Comparison of ENCODE assay signal across 27 cellular contexts in genomic region chr10:86265877-86266259, GRCh38.
DNase-seq lines count a peak whose midpoint lies in the region; ATAC-seq and TF ChIP-seq lines count a peak whose summit lies in the region.
"Had no signal": no experiment of that assay in that cellular context is flagged by ENCODE, and none has a peak within 500 bp of the region (broad histone marks: within the 10 kb centered on the region; RNA-seq: fewer than 3 reads in every experiment).

No MANE protein-coding gene starts in this region.

- H3K9me3 ChIP-seq in vagina = no peaks in the 10 kb centered on the region
- H3K9me3 ChIP-seq: ascending aorta, ovary had no signal

- ATAC-seq in activated CD8-positive, alpha-beta memory T cell treated with anti-CD3 and anti-CD28 coated beads, Interleukin-2, amount 10 ng/mL, durations not matched to agents 7 days and 5 days = no peak
- ATAC-seq: gastroesophageal sphincter, left ventricle myocardium superior, Panc1 had no signal

- no peaks in the 10 kb centered on the region for H3K36me3 Mint-ChIP-seq in activated CD8-positive, alpha-beta memory T cell treated with anti-CD3 and anti-CD28 coated beads, Interleukin-2, amount 10 ng/mL, durations not matched to agents 7 days and 5 days
- no peaks in the 10 kb centered on the region for H3K36me3 Mint-ChIP-seq in osteocyte (ENCODE audit: unreplicated experiment)
- H3K36me3 Mint-ChIP-seq: activated naive CD4-positive, alpha-beta T cell treated with anti-CD3 and anti-CD28 coated beads, Interleukin-2, amount 50 U/mL, for 24 hours; immature natural killer cell had no signal

- no peak overlapping the region for H3K4me3 ChIP-seq in dorsolateral prefrontal cortex
- H3K4me3 ChIP-seq in vagina = no peak overlapping the region
- H3K4me3 ChIP-seq: ascending aorta, cardiac muscle cell, gastroesophageal sphincter, ovary, right atrium auricular region had no signal

- peak overlapping the region in 58 of 59 donors; percentile 18 to 99 (median 95) for H3K27ac ChIP-seq in dorsolateral prefrontal cortex
- no peak overlapping the region for H3K27ac ChIP-seq in vagina
- H3K27ac ChIP-seq: ascending aorta, cardiac muscle cell, gastroesophageal sphincter, ovary, right atrium auricular region, WERI-Rb-1 had no signal

- no peaks in the 10 kb centered on the region for H3K9me3 Mint-ChIP-seq in activated CD8-positive, alpha-beta memory T cell treated with anti-CD3 and anti-CD28 coated beads, Interleukin-2, amount 10 ng/mL, durations not matched to agents 7 days and 5 days (ENCODE audit: low read depth)
- H3K9me3 Mint-ChIP-seq in osteocyte (ENCODE audit: unreplicated experiment) = no peaks in the 10 kb centered on the region
- H3K9me3 Mint-ChIP-seq: activated CD4-positive, alpha-beta T cell treated with anti-CD3 and anti-CD28 coated beads, Interleukin-2, amount 10 ng/mL, durations not matched to agents 7 days and 5 days; activated naive CD4-positive, alpha-beta T cell treated with anti-CD3 and anti-CD28 coated beads, Interleukin-2, amount 50 U/mL, for 24 hours had no signal

- no peak overlapping the region for H3K27ac Mint-ChIP-seq in activated CD8-positive, alpha-beta memory T cell treated with anti-CD3 and anti-CD28 coated beads, Interleukin-2, amount 10 ng/mL, durations not matched to agents 7 days and 5 days
- no peak overlapping the region for H3K27ac Mint-ChIP-seq in osteocyte (ENCODE audit: unreplicated experiment)
- H3K27ac Mint-ChIP-seq: activated CD4-positive, alpha-beta T cell treated with anti-CD3 and anti-CD28 coated beads, Interleukin-2, amount 10 ng/mL, durations not matched to agents 7 days and 5 days; activated naive CD4-positive, alpha-beta T cell treated with anti-CD3 and anti-CD28 coated beads, Interleukin-2, amount 50 U/mL, for 24 hours; immature natural killer cell; naive B cell had no signal

- H3K4me3 Mint-ChIP-seq in activated CD8-positive, alpha-beta memory T cell treated with anti-CD3 and anti-CD28 coated beads, Interleukin-2, amount 10 ng/mL, durations not matched to agents 7 days and 5 days = no peak overlapping the region
- H3K4me3 Mint-ChIP-seq in osteocyte (ENCODE audit: unreplicated experiment) = no peak overlapping the region
- H3K4me3 Mint-ChIP-seq: activated CD4-positive, alpha-beta T cell treated with anti-CD3 and anti-CD28 coated beads, Interleukin-2, amount 10 ng/mL, durations not matched to agents 7 days and 5 days; activated naive CD4-positive, alpha-beta T cell treated with anti-CD3 and anti-CD28 coated beads, Interleukin-2, amount 50 U/mL, for 24 hours; immature natural killer cell had no signal

- CTCF ChIA-PET in activated CD8-positive, alpha-beta memory T cell treated with anti-CD3 and anti-CD28 coated beads, Interleukin-2, amount 10 ng/mL, durations not matched to agents 7 days and 5 days (lab: Charles Lee) = no interaction called here

- DNase-seq in activated CD8-positive, alpha-beta memory T cell treated with anti-CD3 and anti-CD28 coated beads, Interleukin-2, amount 10 ng/mL, durations not matched to agents 7 days and 5 days = peak; percentile 21
- no peak for DNase-seq in activated CD8-positive, alpha-beta memory T cell treated with anti-CD3 and anti-CD28 coated beads, Interleukin-2, amount 50 U/mL, for 48 hours
- peak in 5 of 10 donors; percentile 2 to 25 (median 8) for DNase-seq in dorsolateral prefrontal cortex
- DNase-seq in osteocyte (ENCODE audit: extremely low spot score, unreplicated experiment) = peak; percentile 71
- DNase-seq in vagina (ENCODE audit: extremely low spot score in 2 of 2) = peak; percentile 44 to 74
- DNase-seq in DMS 273 treated with DMSO at 0.1 percent for 48 hours (lab: John Stamatoyannopoulos, UW) = no peak
- DNase-seq in KG1 (lab: John Stamatoyannopoulos, UW) = no peak
- no peak for DNase-seq in NCI-H1092 treated with DMSO at 0.1 percent for 48 hours (lab: John Stamatoyannopoulos, UW)
- DNase-seq: activated CD4-positive, alpha-beta T cell treated with anti-CD3 and anti-CD28 coated beads, Interleukin-2, amount 10 ng/mL, durations not matched to agents 7 days and 5 days; DMS153; immature natural killer cell; IMR-90; left ventricle myocardium superior; naive B cell; NCI-H1694 treated with DMSO at 0.1 percent for 48 hours; NCI-H2171 treated with DMSO at 0.1 percent for 48 hours; NCI-H526; ovary; stimulated activated CD4-positive, alpha-beta T cell treated with anti-CD3 and anti-CD28 coated beads, Interleukin-4, amount 100 ng/mL, for 1 hour; T1000 had no signal

- no peak for TF ChIP-seq CTCF in dorsolateral prefrontal cortex (IDR thresholded peaks at IDR 0.05 in 54 of 56, conservative IDR thresholded peaks at IDR 0.05 in 2 of 56; ENCODE audit: low read depth in 1 of 56, partially characterized antibody in 56 of 56)
- no peak for TF ChIP-seq CTCF in osteocyte (IDR thresholded peaks at IDR 0.05)
- no peak for TF ChIP-seq CTCF in vagina (IDR thresholded peaks at IDR 0.05)

- H3K36me3 ChIP-seq in vagina = no peaks in the 10 kb centered on the region
- H3K36me3 ChIP-seq: ascending aorta, cardiac muscle cell, gastroesophageal sphincter, ovary, right atrium auricular region, WERI-Rb-1 had no signal

- peaks cover 28% of the 10 kb centered on the region for H3K27me3 Mint-ChIP-seq in activated CD8-positive, alpha-beta memory T cell treated with anti-CD3 and anti-CD28 coated beads, Interleukin-2, amount 10 ng/mL, durations not matched to agents 7 days and 5 days
- H3K27me3 Mint-ChIP-seq in osteocyte (ENCODE audit: unreplicated experiment) = no peaks in the 10 kb centered on the region

- peaks cover 20% of the 10 kb centered on the region for H3K4me1 ChIP-seq in vagina
- H3K4me1 ChIP-seq: ascending aorta had no signal

- no peaks in the 10 kb centered on the region for H3K4me1 Mint-ChIP-seq in activated CD8-positive, alpha-beta memory T cell treated with anti-CD3 and anti-CD28 coated beads, Interleukin-2, amount 10 ng/mL, durations not matched to agents 7 days and 5 days
- H3K4me1 Mint-ChIP-seq in osteocyte (ENCODE audit: unreplicated experiment) = no peaks in the 10 kb centered on the region
- H3K4me1 Mint-ChIP-seq: activated CD4-positive, alpha-beta T cell treated with anti-CD3 and anti-CD28 coated beads, Interleukin-2, amount 10 ng/mL, durations not matched to agents 7 days and 5 days; activated naive CD4-positive, alpha-beta T cell treated with anti-CD3 and anti-CD28 coated beads, Interleukin-2, amount 50 U/mL, for 24 hours; immature natural killer cell had no signal

- intact Hi-C loops in dorsolateral prefrontal cortex (cut with DNase I) (loop anchor here in 1 of 2 donors (5.0 kb wide), 1 partner anchor 46 kb away; no protein-coding TSS in a partner anchor), vagina (cut with DNase I) (no loop called here)

- no peak for TF ChIP-seq POLR2A in vagina (IDR thresholded peaks at IDR 0.05)

- no peaks in the 10 kb centered on the region for H3K27me3 ChIP-seq in dorsolateral prefrontal cortex
- no peaks in the 10 kb centered on the region for H3K27me3 ChIP-seq in vagina
- H3K27me3 ChIP-seq: ascending aorta, cardiac muscle cell, ovary, right atrium auricular region had no signal

Comparison
In these comparisons a context has a peak if more than half of its experiments do, and no peak if none do; other contexts are left out.
1. DNase-seq: peak in activated CD8-positive, alpha-beta memory T cell treated with anti-CD3 and anti-CD28 coated beads, Interleukin-2, amount 10 ng/mL, durations not matched to agents 7 days and 5 days (single experiment), osteocyte (single experiment) and vagina (2 of 2); none in activated CD8-positive, alpha-beta memory T cell treated with anti-CD3 and anti-CD28 coated beads, Interleukin-2, amount 50 U/mL, for 48 hours (single experiment), DMS 273 treated with DMSO at 0.1 percent for 48 hours (single experiment), KG1 (single experiment) and NCI-H1092 treated with DMSO at 0.1 percent for 48 hours (single experiment).